ENCODE assay signal across 15 cellular contexts in the genomic region with DNA sequence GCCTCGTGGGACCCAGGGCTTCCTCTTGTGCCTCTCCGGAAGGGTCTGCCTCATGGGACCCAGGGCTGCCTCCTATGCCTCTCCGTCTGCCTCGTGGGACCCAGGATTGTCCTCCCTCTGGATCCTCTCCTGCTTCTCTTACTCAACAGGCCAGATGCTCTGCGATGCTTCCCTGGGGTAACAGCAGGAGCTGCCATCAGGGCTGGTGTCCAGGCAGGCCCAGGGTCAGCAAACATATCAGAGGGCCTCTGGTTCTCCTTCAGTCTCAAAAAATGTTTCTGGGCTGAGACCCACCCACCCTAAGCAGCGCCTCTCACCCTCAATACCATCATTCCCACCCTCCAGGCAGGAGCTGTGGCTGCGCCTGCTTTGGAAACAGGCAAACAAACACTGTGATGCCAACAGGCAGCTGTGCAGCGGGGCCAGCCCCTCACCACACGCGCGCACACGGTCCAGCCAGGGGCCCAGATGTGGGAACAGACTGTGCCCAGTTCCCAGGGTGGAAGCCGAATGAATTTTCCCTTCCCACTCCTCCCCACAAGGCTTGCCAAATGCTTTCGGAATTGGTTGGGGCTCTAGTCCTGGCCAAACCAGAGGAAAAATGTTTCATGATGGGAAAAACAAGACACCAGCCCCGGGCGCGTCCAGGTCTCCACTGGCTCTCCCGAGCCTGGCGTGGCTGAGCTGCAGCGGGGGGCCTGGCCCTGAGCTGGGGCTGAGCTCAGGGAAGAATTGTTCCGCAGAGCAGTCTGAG. TPM values are rescaled to one million over a fixed set of nuclear protein-coding genes. Genes with fewer than 3 reads are reported as not detected.
A peak's percentile ranks its signal among the peaks of the same experiment; 100 is the strongest.
DNase-seq lines count a peak whose midpoint lies in the region; ATAC-seq, FAIRE-seq and TF ChIP-seq lines count a peak whose summit lies in the region.
"Had no signal": no experiment of that assay in that cellular context is flagged by ENCODE, and none has a peak within 500 bp of the region (broad histone marks: within the 10 kb centered on the region; RNA-seq: fewer than 3 reads in every experiment).

No MANE protein-coding gene starts in this region.

- H3K4me3 ChIP-seq in esophagus squamous epithelium (no peak overlapping the region), subcutaneous abdominal adipose tissue (ENCODE audit: low read depth in 1 of 5, low read length in 5 of 5) (peak overlapping the region in 1 of 5 donors; percentile 18)

- no peak for TF ChIP-seq POLR2A in esophagus squamous epithelium (IDR thresholded peaks at IDR 0.05)

- DNase-seq in NCI-H1694 (lab: John Stamatoyannopoulos, UW), result peak; percentile 43
- no peak for DNase-seq in esophagus squamous epithelium (lab: John Stamatoyannopoulos, UW)
- peak; percentile 48 for DNase-seq in midbrain (lab: John Stamatoyannopoulos, UW)
- DNase-seq in activated effector memory CD4-positive, alpha-beta T cell treated with Interleukin-2 at 50 U/mL for 16 hours, result no peak
- DNase-seq in D721Med (ENCODE audit: insufficient read length, low spot score), result no peak
- DNase-seq in retina, result no peak
- DNase-seq: activated B cell treated with CpG ODN at 0.5 μM for 24 hours; activated naive CD4-positive, alpha-beta T cell; effector memory CD8-positive, alpha-beta T cell; HFFc6; NCI-H187; NCI-H510A; T-cell had no signal

- peak overlapping the region in 3 of 5 donors; percentile 4 to 35 (median 28) for H3K9ac ChIP-seq in subcutaneous abdominal adipose tissue (ENCODE audit: low read length in 5 of 5)

- peaks cover 28 to 98% (median 45%) of the 10 kb centered on the region in 3 donors for H3K36me3 ChIP-seq in esophagus squamous epithelium
- peaks cover 0 to 89% (median 50%) of the 10 kb centered on the region in 5 donors for H3K36me3 ChIP-seq in subcutaneous abdominal adipose tissue (ENCODE audit: control insufficient read depth in 5 of 5, insufficient read depth in 5 of 5, low read length in 5 of 5)

- H3K27ac ChIP-seq in esophagus squamous epithelium (peak overlapping the region; percentile 11 to 87 (median 75)), subcutaneous abdominal adipose tissue (ENCODE audit: low read depth, low read length) (peak overlapping the region; percentile 39)

- 79 to 86% methylated on average over 5 to 8 of the region's 21 CpGs for WGBS in esophagus squamous epithelium, 2 donors

- H3K27me3 ChIP-seq in esophagus squamous epithelium (no peaks in the 10 kb centered on the region), subcutaneous abdominal adipose tissue (ENCODE audit: control insufficient read depth in 5 of 5, insufficient read depth in 4 of 5, low read length in 5 of 5) (no peaks in the 10 kb centered on the region)

- H3K9me3 ChIP-seq in esophagus squamous epithelium (no peaks in the 10 kb centered on the region), subcutaneous abdominal adipose tissue (ENCODE audit: control insufficient read depth in 5 of 5, low read length in 5 of 5) (no peaks in the 10 kb centered on the region)

- intact Hi-C loops in esophagus squamous epithelium (cut with DNase I), result no loop called here

- H3K4me1 ChIP-seq in esophagus squamous epithelium (peaks cover 25 to 90% (median 52%) of the 10 kb centered on the region in 3 donors), subcutaneous abdominal adipose tissue (ENCODE audit: control insufficient read depth in 5 of 5, insufficient read depth in 5 of 5, low read length in 5 of 5) (peaks cover 17 to 66% (median 60%) of the 10 kb centered on the region in 5 donors)

- TF ChIP-seq CTCF in esophagus squamous epithelium (IDR thresholded peaks at IDR 0.05) (no peak), D721Med (IDR thresholded peaks at IDR 0.05; ENCODE audit: insufficient read depth, missing control alignments) (no peak)

- no peak for FAIRE-seq in D721Med (lab: Jason Lieb, UNC)

- ATAC-seq in HG03521 (IDR thresholded peaks at IDR 0.05; ENCODE audit: unreplicated experiment), result no peak
- ATAC-seq: effector memory CD8-positive, alpha-beta T cell; T-cell had no signal

RNA-seq across cellular contexts. Expression of a gene that starts 11.3 kb away (rescaled TPM):
- total RNA-seq in esophagus squamous epithelium, result 10 to 100 TPM in 3 of 4 donors, 1 to 10 TPM in 1; 7.7 to 18.5 (median 11.8) TPM

RNA-seq across cellular contexts. Expression of a gene that starts 28.6 kb away (rescaled TPM):
- total RNA-seq in esophagus squamous epithelium, result 10 to 100 TPM; 19.5 to 34.9 (median 28.7) TPM

Comparison
In these comparisons a context has a peak if more than half of its experiments do, and no peak if none do; other contexts are left out.
1. DNase-seq: peak in NCI-H1694 (single experiment) and midbrain (single experiment); none in esophagus squamous epithelium (single experiment), activated effector memory CD4-positive, alpha-beta T cell treated with Interleukin-2 at 50 U/mL for 16 hours (single experiment), D721Med (single experiment) and retina (single experiment).